Comparison of ENCODE assay signal across 16 cellular contexts in genomic region chr4:29540439-29541102, GRCh38.
DNase-seq lines count a peak whose midpoint lies in the region; ATAC-seq lines count a peak whose summit lies in the region.
"Had no signal": no experiment of that assay in that cellular context is flagged by ENCODE, and none has a peak within 500 bp of the region (broad histone marks: within the 10 kb centered on the region; RNA-seq: fewer than 3 reads in every experiment).

No MANE protein-coding gene starts in this region.

- H3K4me3 ChIP-seq in Karpas-422 (ENCODE audit: low read length): no peak overlapping the region

- no peaks in the 10 kb centered on the region for H4K20me1 ChIP-seq in Karpas-422 (ENCODE audit: insufficient read depth, low read depth, low read length)

- H3K9me3 ChIP-seq in Karpas-422 (ENCODE audit: low read length): peaks cover 32% of the 10 kb centered on the region

- no peak overlapping the region for H3K9ac ChIP-seq in Karpas-422 (ENCODE audit: low read length)

- no peaks in the 10 kb centered on the region for H3K79me2 ChIP-seq in Karpas-422 (ENCODE audit: low read length)

- DNase-seq in GM03348 (ENCODE audit: low spot score) (peak; percentile 16), amniotic epithelial cell (ENCODE audit: low read depth) (peak; percentile 40), Karpas-422 (no peak), Right ventricle myocardium inferior (ENCODE audit: missing footprints) (no peak)
- no peak for DNase-seq in activated CD4-positive, alpha-beta T cell treated with anti-CD3 and anti-CD28 coated beads, Interleukin-2, amount 50 U/mL, for 48 hours
- no peak for DNase-seq in activated CD4-positive, alpha-beta T cell treated with anti-CD3 and anti-CD28 coated beads for 4 hours
- DNase-seq: caudate nucleus; CD4-positive, alpha-beta T cell; effector CD8-positive, alpha-beta T cell; mesendoderm; NCI-H1105 treated with DMSO at 0.1 percent for 48 hours; nephron progenitor cell; RPMI8226; stimulated activated naive CD4-positive, alpha-beta T cell had no signal

- no peaks in the 10 kb centered on the region for H3K4me1 ChIP-seq in Karpas-422 (ENCODE audit: low read length)

- no peaks in the 10 kb centered on the region for H3K9me2 ChIP-seq in Karpas-422 (replicated peaks; ENCODE audit: insufficient read depth, low read length)

- H3K4me2 ChIP-seq in Karpas-422 (ENCODE audit: low read depth, low read length, poor library complexity, severe bottlenecking): no peak overlapping the region

- ATAC-seq in GM21381 (IDR thresholded peaks at IDR 0.05; ENCODE audit: unreplicated experiment) (peak; percentile 52), HG03432 (IDR thresholded peaks at IDR 0.05; ENCODE audit: unreplicated experiment) (peak; percentile 89), Right ventricle myocardium inferior (no peak)

- no peak overlapping the region for H2AFZ ChIP-seq in Karpas-422 (ENCODE audit: low read length)

- no peak overlapping the region for H3K27ac ChIP-seq in Karpas-422 (ENCODE audit: low read length)

- H3K27me3 ChIP-seq in Karpas-422 (ENCODE audit: low read length): no peaks in the 10 kb centered on the region

- no peaks in the 10 kb centered on the region for H3K36me3 ChIP-seq in Karpas-422 (ENCODE audit: insufficient read depth, low read length)

- intact Hi-C loops in Right ventricle myocardium inferior (cut with DNase I): no loop called here

Comparison
In these comparisons a context has a peak if more than half of its experiments do, and no peak if none do; other contexts are left out.
1. DNase-seq: peak in GM03348 (single experiment) and amniotic epithelial cell (single experiment); none in Karpas-422 (single experiment), Right ventricle myocardium inferior (single experiment), activated CD4-positive, alpha-beta T cell treated with anti-CD3 and anti-CD28 coated beads, Interleukin-2, amount 50 U/mL, for 48 hours (0 of 2) and activated CD4-positive, alpha-beta T cell treated with anti-CD3 and anti-CD28 coated beads for 4 hours (0 of 2).